Comparison of ENCODE assay signal across 1 cellular context in the genomic region with DNA sequence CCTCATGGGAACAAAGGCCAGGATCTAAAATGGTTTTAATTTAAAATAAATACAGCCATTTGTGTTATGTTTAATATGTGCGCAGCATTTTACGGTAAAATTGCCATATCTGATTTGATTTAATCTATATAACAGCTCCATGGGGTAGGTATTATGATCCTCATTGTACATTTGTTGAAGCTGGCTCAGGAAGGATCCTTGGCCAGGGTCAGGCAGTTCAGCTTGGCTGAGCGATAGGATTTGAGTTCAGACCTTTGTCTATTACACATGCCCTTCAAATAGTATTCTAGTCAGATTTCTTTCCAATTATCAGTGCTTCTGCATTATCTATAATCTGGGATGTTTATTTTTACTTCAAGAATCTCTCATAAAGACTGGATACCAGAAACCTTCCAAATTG.
TF ChIP-seq lines count a peak whose summit lies in the region.

No MANE protein-coding gene starts in this region.

TF ChIP-seq in SK-N-SH treated with all-trans-retinoic acid at 6 μM for 48 hours, 23 proteins besides CTCF, POLR2A, EP300 and RAD21 (continued from another document):
- TF ChIP-seq, protein P1, sequence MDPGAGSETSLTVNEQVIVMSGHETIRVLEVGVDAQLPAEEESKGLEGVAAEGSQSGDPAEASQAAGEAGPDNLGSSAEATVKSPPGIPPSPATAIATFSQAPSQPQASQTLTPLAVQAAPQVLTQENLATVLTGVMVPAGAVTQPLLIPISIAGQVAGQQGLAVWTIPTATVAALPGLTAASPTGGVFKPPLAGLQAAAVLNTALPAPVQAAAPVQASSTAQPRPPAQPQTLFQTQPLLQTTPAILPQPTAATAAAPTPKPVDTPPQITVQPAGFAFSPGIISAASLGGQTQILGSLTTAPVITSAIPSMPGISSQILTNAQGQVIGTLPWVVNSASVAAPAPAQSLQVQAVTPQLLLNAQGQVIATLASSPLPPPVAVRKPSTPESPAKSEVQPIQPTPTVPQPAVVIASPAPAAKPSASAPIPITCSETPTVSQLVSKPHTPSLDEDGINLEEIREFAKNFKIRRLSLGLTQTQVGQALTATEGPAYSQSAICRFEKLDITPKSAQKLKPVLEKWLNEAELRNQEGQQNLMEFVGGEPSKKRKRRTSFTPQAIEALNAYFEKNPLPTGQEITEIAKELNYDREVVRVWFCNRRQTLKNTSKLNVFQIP (CRISPR knock-in tag; IDR thresholded peaks at IDR 0.05; ENCODE audit: borderline replicate concordance, low read depth) = no peak
- TF ChIP-seq PPARA (CRISPR knock-in tag; IDR thresholded peaks at IDR 0.05; ENCODE audit: borderline replicate concordance) = no peak
- TF ChIP-seq, protein P2, sequence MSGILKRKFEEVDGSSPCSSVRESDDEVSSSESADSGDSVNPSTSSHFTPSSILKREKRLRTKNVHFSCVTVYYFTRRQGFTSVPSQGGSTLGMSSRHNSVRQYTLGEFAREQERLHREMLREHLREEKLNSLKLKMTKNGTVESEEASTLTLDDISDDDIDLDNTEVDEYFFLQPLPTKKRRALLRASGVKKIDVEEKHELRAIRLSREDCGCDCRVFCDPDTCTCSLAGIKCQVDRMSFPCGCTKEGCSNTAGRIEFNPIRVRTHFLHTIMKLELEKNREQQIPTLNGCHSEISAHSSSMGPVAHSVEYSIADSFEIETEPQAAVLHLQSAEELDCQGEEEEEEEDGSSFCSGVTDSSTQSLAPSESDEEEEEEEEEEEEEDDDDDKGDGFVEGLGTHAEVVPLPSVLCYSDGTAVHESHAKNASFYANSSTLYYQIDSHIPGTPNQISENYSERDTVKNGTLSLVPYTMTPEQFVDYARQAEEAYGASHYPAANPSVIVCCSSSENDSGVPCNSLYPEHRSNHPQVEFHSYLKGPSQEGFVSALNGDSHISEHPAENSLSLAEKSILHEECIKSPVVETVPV (CRISPR knock-in tag; IDR thresholded peaks at IDR 0.05) = no peak
